1 cellular context compared by ENCODE assay signal in the genomic region with DNA sequence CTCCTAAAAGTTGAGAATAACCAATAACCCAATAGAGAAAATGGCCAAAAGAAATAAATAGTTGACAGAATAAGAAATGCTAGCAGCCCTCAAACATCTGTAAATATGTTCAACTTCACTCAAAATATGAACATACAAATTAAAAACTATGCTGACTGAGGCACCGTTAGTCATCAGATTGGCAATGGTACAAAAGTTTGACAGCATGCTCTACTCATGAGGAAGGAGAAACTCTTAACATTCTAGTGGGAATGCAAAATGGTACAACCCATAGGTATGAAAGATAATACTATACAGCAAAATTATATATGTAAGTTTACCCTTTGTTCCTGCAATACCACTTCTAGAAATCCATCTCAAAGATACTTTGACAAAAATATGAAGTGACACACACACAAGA.
A peak's percentile ranks its signal among the peaks of the same experiment; 100 is the strongest.
TF ChIP-seq lines count a peak whose summit lies in the region.

No MANE protein-coding gene starts in this region.

TF ChIP-seq in K562, 482 proteins besides CTCF, POLR2A, EP300 and RAD21:
- TF ChIP-seq, protein P1, sequence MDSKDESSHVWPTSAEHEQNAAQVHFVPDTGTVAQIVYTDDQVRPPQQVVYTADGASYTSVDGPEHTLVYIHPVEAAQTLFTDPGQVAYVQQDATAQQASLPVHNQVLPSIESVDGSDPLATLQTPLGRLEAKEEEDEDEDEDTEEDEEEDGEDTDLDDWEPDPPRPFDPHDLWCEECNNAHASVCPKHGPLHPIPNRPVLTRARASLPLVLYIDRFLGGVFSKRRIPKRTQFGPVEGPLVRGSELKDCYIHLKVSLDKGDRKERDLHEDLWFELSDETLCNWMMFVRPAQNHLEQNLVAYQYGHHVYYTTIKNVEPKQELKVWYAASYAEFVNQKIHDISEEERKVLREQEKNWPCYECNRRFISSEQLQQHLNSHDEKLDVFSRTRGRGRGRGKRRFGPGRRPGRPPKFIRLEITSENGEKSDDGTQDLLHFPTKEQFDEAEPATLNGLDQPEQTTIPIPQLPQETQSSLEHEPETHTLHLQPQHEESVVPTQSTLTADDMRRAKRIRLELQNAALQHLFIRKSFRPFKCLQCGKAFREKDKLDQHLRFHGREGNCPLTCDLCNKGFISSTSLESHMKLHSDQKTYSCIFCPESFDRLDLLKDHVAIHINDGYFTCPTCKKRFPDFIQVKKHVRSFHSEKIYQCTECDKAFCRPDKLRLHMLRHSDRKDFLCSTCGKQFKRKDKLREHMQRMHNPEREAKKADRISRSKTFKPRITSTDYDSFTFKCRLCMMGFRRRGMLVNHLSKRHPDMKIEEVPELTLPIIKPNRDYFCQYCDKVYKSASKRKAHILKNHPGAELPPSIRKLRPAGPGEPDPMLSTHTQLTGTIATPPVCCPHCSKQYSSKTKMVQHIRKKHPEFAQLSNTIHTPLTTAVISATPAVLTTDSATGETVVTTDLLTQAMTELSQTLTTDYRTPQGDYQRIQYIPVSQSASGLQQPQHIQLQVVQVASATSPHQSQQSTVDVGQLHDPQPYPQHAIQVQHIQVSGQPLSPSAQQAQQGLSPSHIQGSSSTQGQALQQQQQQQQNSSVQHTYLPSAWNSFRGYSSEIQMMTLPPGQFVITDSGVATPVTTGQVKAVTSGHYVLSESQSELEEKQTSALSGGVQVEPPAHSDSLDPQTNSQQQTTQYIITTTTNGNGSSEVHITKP (IDR thresholded peaks at IDR 0.05; ENCODE audit: partially characterized antibody) = peak; percentile 88
- TF ChIP-seq, protein P2, sequence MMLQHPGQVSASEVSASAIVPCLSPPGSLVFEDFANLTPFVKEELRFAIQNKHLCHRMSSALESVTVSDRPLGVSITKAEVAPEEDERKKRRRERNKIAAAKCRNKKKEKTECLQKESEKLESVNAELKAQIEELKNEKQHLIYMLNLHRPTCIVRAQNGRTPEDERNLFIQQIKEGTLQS (IDR thresholded peaks at IDR 0.05) = peak; percentile 23; the same call in 1 of the 2 replicates
- TF ChIP-seq, protein P2 (CRISPR knock-in tag; conservative IDR thresholded peaks at IDR 0.05) = no peak
- TF ChIP-seq ZNF239 (CRISPR knock-in tag; IDR thresholded peaks at IDR 0.05) (no peak), CEBPG (CRISPR knock-in tag; IDR thresholded peaks at IDR 0.05) (no peak), CEBPG (tag; conservative IDR thresholded peaks at IDR 0.05 in 1 of 2, IDR thresholded peaks at IDR 0.05 in 1 of 2) (0 out of 4 replicates have a peak, but pooled peaks of 1 of the 2 experiments have one; percentile 4), ZNF384 (IDR thresholded peaks at IDR 0.05; ENCODE audit: low read depth, low read length) (no peak), EHMT2 (IDR thresholded peaks at IDR 0.05) (0 out of 2 replicates have a peak, but pooled peaks have one; percentile 25), MEIS2 (IDR thresholded peaks at IDR 0.05; ENCODE audit: partially characterized antibody) (peak; percentile 64), ZNF143 (CRISPR knock-in tag; IDR thresholded peaks at IDR 0.05) (no peak), FOSL1 (tag; conservative IDR thresholded peaks at IDR 0.05) (0 out of 2 replicates have a peak, but pooled peaks have one; percentile 25), JUND (IDR thresholded peaks at IDR 0.05; ENCODE audit: borderline replicate concordance, low read depth, low read length) (peak; percentile 33; the same call in 1 of the 2 replicates), JUND (tag; IDR thresholded peaks at IDR 0.05; ENCODE audit: borderline replicate concordance, low read depth, low read length) (no peak), NFIC (IDR thresholded peaks at IDR 0.05) (peak; percentile 67), SAP30 (IDR thresholded peaks at IDR 0.05; ENCODE audit: borderline replicate concordance, insufficient read depth, low read depth, low read length, poor library complexity, severe bottlenecking) (no peak)
- TF ChIP-seq, protein P3, sequence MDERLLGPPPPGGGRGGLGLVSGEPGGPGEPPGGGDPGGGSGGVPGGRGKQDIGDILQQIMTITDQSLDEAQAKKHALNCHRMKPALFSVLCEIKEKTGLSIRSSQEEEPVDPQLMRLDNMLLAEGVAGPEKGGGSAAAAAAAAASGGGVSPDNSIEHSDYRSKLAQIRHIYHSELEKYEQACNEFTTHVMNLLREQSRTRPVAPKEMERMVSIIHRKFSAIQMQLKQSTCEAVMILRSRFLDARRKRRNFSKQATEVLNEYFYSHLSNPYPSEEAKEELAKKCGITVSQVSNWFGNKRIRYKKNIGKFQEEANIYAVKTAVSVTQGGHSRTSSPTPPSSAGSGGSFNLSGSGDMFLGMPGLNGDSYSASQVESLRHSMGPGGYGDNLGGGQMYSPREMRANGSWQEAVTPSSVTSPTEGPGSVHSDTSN (CRISPR knock-in tag; IDR thresholded peaks at IDR 0.05; ENCODE audit: low read depth) = no peak
- TF ChIP-seq, protein P3 (tag; conservative IDR thresholded peaks at IDR 0.05; ENCODE audit: low read depth) = 0 out of 2 replicates have a peak, but pooled peaks have one; percentile 37
- TF ChIP-seq, protein P4, sequence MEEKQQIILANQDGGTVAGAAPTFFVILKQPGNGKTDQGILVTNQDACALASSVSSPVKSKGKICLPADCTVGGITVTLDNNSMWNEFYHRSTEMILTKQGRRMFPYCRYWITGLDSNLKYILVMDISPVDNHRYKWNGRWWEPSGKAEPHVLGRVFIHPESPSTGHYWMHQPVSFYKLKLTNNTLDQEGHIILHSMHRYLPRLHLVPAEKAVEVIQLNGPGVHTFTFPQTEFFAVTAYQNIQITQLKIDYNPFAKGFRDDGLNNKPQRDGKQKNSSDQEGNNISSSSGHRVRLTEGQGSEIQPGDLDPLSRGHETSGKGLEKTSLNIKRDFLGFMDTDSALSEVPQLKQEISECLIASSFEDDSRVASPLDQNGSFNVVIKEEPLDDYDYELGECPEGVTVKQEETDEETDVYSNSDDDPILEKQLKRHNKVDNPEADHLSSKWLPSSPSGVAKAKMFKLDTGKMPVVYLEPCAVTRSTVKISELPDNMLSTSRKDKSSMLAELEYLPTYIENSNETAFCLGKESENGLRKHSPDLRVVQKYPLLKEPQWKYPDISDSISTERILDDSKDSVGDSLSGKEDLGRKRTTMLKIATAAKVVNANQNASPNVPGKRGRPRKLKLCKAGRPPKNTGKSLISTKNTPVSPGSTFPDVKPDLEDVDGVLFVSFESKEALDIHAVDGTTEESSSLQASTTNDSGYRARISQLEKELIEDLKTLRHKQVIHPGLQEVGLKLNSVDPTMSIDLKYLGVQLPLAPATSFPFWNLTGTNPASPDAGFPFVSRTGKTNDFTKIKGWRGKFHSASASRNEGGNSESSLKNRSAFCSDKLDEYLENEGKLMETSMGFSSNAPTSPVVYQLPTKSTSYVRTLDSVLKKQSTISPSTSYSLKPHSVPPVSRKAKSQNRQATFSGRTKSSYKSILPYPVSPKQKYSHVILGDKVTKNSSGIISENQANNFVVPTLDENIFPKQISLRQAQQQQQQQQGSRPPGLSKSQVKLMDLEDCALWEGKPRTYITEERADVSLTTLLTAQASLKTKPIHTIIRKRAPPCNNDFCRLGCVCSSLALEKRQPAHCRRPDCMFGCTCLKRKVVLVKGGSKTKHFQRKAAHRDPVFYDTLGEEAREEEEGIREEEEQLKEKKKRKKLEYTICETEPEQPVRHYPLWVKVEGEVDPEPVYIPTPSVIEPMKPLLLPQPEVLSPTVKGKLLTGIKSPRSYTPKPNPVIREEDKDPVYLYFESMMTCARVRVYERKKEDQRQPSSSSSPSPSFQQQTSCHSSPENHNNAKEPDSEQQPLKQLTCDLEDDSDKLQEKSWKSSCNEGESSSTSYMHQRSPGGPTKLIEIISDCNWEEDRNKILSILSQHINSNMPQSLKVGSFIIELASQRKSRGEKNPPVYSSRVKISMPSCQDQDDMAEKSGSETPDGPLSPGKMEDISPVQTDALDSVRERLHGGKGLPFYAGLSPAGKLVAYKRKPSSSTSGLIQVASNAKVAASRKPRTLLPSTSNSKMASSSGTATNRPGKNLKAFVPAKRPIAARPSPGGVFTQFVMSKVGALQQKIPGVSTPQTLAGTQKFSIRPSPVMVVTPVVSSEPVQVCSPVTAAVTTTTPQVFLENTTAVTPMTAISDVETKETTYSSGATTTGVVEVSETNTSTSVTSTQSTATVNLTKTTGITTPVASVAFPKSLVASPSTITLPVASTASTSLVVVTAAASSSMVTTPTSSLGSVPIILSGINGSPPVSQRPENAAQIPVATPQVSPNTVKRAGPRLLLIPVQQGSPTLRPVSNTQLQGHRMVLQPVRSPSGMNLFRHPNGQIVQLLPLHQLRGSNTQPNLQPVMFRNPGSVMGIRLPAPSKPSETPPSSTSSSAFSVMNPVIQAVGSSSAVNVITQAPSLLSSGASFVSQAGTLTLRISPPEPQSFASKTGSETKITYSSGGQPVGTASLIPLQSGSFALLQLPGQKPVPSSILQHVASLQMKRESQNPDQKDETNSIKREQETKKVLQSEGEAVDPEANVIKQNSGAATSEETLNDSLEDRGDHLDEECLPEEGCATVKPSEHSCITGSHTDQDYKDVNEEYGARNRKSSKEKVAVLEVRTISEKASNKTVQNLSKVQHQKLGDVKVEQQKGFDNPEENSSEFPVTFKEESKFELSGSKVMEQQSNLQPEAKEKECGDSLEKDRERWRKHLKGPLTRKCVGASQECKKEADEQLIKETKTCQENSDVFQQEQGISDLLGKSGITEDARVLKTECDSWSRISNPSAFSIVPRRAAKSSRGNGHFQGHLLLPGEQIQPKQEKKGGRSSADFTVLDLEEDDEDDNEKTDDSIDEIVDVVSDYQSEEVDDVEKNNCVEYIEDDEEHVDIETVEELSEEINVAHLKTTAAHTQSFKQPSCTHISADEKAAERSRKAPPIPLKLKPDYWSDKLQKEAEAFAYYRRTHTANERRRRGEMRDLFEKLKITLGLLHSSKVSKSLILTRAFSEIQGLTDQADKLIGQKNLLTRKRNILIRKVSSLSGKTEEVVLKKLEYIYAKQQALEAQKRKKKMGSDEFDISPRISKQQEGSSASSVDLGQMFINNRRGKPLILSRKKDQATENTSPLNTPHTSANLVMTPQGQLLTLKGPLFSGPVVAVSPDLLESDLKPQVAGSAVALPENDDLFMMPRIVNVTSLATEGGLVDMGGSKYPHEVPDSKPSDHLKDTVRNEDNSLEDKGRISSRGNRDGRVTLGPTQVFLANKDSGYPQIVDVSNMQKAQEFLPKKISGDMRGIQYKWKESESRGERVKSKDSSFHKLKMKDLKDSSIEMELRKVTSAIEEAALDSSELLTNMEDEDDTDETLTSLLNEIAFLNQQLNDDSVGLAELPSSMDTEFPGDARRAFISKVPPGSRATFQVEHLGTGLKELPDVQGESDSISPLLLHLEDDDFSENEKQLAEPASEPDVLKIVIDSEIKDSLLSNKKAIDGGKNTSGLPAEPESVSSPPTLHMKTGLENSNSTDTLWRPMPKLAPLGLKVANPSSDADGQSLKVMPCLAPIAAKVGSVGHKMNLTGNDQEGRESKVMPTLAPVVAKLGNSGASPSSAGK (IDR thresholded peaks at IDR 0.05) = 0 out of 2 replicates have a peak, but pooled peaks have one; percentile 33
